ENCODE assay signal across 26 cellular contexts in the genomic region with DNA sequence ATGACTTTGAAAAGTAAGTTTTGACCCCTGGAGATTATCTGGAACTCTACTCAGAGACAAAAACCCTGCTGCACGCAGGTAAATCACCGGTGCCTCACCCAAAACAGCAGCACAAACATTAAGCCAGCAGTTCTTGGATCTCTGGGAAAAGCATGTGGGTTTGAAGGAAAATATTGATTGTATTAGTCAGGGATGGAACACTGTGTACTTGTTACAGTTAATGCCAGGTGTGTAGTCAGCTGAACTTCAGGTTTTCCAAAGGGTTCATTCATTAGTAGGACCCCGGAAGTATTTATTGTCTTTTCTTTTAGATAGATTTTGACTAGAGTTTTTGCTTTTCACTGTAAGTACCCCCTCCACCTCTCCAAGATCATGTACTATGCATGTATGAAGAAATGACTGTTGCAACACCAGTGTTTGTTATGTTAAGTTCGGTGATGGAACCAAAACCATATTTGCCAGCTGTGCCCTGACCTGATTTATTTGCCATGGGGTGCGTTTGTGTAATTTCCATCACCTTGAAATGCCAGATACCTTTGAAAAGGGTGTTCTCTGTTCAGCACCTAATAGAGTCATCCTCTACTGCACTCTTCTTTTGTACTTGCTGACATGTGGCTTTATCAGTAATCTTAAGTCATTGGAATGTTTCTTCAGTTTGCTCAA. TPM values are rescaled to one million over a fixed set of nuclear protein-coding genes. Genes with fewer than 3 reads are reported as not detected.
DNase-seq lines count a peak whose midpoint lies in the region; ATAC-seq, FAIRE-seq and TF ChIP-seq lines count a peak whose summit lies in the region.
"Had no signal": no experiment of that assay in that cellular context is flagged by ENCODE, and none has a peak within 500 bp of the region (broad histone marks: within the 10 kb centered on the region; RNA-seq: fewer than 3 reads in every experiment).

No MANE protein-coding gene starts in this region.

- peak; percentile 23 for FAIRE-seq in H54 (lab: Jason Lieb, UNC)

- 58 to 82% methylated on average over 4 to 5 of the region's 5 CpGs for WGBS in gastroesophageal sphincter (ENCODE audit: low coverage in 1 of 2), 2 donors

- no peak overlapping the region for H2AFZ ChIP-seq in parathyroid adenoma
- H2AFZ ChIP-seq: PC-9 had no signal

- no peaks in the 10 kb centered on the region for H3K36me3 ChIP-seq in gastroesophageal sphincter
- no peaks in the 10 kb centered on the region for H3K36me3 ChIP-seq in parathyroid adenoma (ENCODE audit: control insufficient read depth, insufficient read depth, low read length)
- H3K36me3 ChIP-seq: BLaER1 treated with 17β-estradiol and CSF1 and Interleukin-3, amounts not matched to agents 10 nM and 100 nM; MG63 had no signal

- H3K4me2 ChIP-seq in parathyroid adenoma (ENCODE audit: low read length): peak overlapping the region; percentile 10
- H3K4me2 ChIP-seq: BLaER1 treated with 17β-estradiol and CSF1 and Interleukin-3, amounts not matched to agents 10 nM and 100 nM; PC-9; smooth muscle cell had no signal

- TF ChIP-seq POLR2A in H54 (IDR thresholded peaks at IDR 0.05; ENCODE audit: low read depth, low read length): no peak
- no peak for TF ChIP-seq POLR2A in gastroesophageal sphincter (IDR thresholded peaks at IDR 0.05)

- H3K27me3 ChIP-seq in gastroesophageal sphincter (no peaks in the 10 kb centered on the region), parathyroid adenoma (ENCODE audit: control insufficient read depth, insufficient read depth, low read length) (no peaks in the 10 kb centered on the region)
- H3K27me3 ChIP-seq: BLaER1 treated with 17β-estradiol and CSF1 and Interleukin-3, amounts not matched to agents 10 nM and 100 nM; tibial nerve had no signal

- H3K4me3 ChIP-seq in gastroesophageal sphincter (no peak overlapping the region), parathyroid adenoma (ENCODE audit: low read depth, low read length) (no peak overlapping the region)
- H3K4me3 ChIP-seq: BLaER1 treated with 17β-estradiol and CSF1 and Interleukin-3, amounts not matched to agents 10 nM and 100 nM; HAP-1; MG63; PC-9; smooth muscle cell; tibial nerve had no signal

- no peak overlapping the region for H3K9ac ChIP-seq in parathyroid adenoma
- H3K9ac ChIP-seq: BLaER1 treated with 17β-estradiol and CSF1 and Interleukin-3, amounts not matched to agents 10 nM and 100 nM had no signal

- H3K9me3 ChIP-seq in gastroesophageal sphincter: no peaks in the 10 kb centered on the region
- no peaks in the 10 kb centered on the region for H3K9me3 ChIP-seq in parathyroid adenoma (ENCODE audit: control insufficient read depth, low read length)
- H3K9me3 ChIP-seq: HAP-1, MG63, tibial nerve had no signal

- no peak for DNase-seq in H54 (ENCODE audit: insufficient read length, low spot score)
- DNase-seq in amniotic epithelial cell (ENCODE audit: low read depth): peak; percentile 64
- no peak for DNase-seq in activated CD8-positive, alpha-beta memory T cell treated with anti-CD3 and anti-CD28 coated beads, Interleukin-2, amount 50 U/mL, for 4 hours
- DNase-seq in activated T-cell treated with anti-CD3 and anti-CD28 coated beads, Interleukin-2, amount 50 U/mL, for 48 hours: no peak
- DNase-seq in NCI-H82 treated with DMSO at 0.1 percent for 48 hours (lab: John Stamatoyannopoulos, UW; ENCODE audit: unreplicated experiment): no peak
- DNase-seq: activated CD4-positive, alpha-beta T cell treated with anti-CD3 and anti-CD28 coated beads for 48 hours; activated CD8-positive, alpha-beta memory T cell treated with anti-CD3 and anti-CD28 coated beads for 24 hours; activated gamma-delta T cell treated with Interleukin-2 at 50 U/mL for 16 hours; activated T-cell treated with anti-CD3 and anti-CD28 coated beads, Interleukin-2, amount 50 U/mL, for 1 hour; erythroblast; foreskin melanocyte; GF-D8; MG63; naive thymus-derived CD4-positive, alpha-beta T cell; PC-9; retina; SHP77 treated with DMSO at 0.1 percent for 48 hours; stimulated activated CD4-positive, alpha-beta T cell treated with anti-CD3 and anti-CD28 coated beads, Interleukin-2, amount 100 ng/mL, for 24 hours had no signal

- H3K4me1 ChIP-seq in gastroesophageal sphincter (peaks cover 0 to 78% (median 9%) of the 10 kb centered on the region in 3 donors), parathyroid adenoma (peaks cover 4% of the 10 kb centered on the region)

- H3K79me2 ChIP-seq in parathyroid adenoma: peaks cover 8% of the 10 kb centered on the region

- peak; percentile 31 for ATAC-seq in gastroesophageal sphincter
- no peak for ATAC-seq in GM19455 (IDR thresholded peaks at IDR 0.05; ENCODE audit: unreplicated experiment)
- ATAC-seq: naive thymus-derived CD4-positive, alpha-beta T cell had no signal

- no peak for TF ChIP-seq EP300 in gastroesophageal sphincter (IDR thresholded peaks at IDR 0.05)

- H3K27ac ChIP-seq in gastroesophageal sphincter (peak overlapping the region in 2 of 4 donors; percentile 9 to 44), parathyroid adenoma (no peak overlapping the region)
- H3K27ac ChIP-seq: BLaER1 treated with 17β-estradiol and CSF1 and Interleukin-3, amounts not matched to agents 10 nM and 100 nM; PC-9; tibial nerve; VCaP had no signal

- TF ChIP-seq CTCF in gastroesophageal sphincter (IDR thresholded peaks at IDR 0.05): no peak
- TF ChIP-seq CTCF in parathyroid adenoma (IDR thresholded peaks at IDR 0.05): no peak

RNA-seq across cellular contexts. Expression of a gene that starts 14.5 kb away (rescaled TPM):
- 100 to 1,000 TPM in 3 of 4 donors, 10 to 100 TPM in 1; 79.3 to 154 (median 133) TPM for total RNA-seq in gastroesophageal sphincter
